23 cellular contexts compared by ENCODE assay signal in the genomic region with DNA sequence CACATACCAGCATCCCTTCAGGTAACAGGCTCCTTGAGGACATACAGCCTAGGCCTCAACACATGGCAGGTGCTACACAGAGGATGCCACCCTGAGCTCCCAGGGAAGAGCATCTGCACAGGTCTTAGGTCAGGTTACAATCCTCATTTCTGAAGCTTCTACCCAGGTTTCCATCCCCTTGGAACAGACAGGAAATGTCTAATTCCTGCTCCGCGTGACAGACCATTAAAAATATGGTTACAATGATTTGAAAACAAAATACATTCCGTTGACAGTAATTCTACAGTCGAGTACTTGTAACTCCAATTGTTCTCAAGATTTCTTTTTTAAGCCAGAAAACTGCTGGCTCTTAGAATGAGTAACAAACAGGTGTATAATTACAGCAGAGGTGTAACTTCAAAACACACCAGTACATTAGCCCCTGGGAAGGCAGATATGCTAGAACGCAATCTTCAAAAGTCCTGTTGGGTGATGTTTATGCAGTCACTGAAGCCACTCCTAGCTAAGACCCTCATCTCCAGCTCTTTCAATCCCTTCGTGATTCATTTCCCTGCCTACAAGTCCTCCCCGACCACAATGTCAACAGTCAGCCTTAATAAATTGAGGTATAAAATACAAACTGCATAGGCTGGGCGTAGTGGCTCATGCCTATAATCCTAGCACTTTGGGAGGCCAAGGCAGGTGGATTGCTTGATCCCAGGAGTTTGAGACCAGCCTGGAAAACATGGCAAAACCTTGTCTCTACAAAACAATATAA. TPM values are rescaled to one million over a fixed set of nuclear protein-coding genes. Genes with fewer than 3 reads are reported as not detected.
DNase-seq lines count a peak whose midpoint lies in the region; ATAC-seq, FAIRE-seq and TF ChIP-seq lines count a peak whose summit lies in the region.
"Had no signal": no experiment of that assay in that cellular context is flagged by ENCODE, and none has a peak within 500 bp of the region (broad histone marks: within the 10 kb centered on the region; RNA-seq: fewer than 3 reads in every experiment).

No MANE protein-coding gene starts in this region.

- H3K4me1 Mint-ChIP-seq in astrocyte (ENCODE audit: low read depth, unreplicated experiment) (peaks cover 30% of the 10 kb centered on the region), natural killer cell (peaks cover 75 to 82% of the 10 kb centered on the region in 2 donors)
- H3K4me1 Mint-ChIP-seq: neural crest cell had no signal

- DNase-seq in NCI-H524 (lab: John Stamatoyannopoulos, UW) (peak; percentile 8 to 34), NCI-H524 treated with DMSO at 0.1 percent for 48 hours (lab: John Stamatoyannopoulos, UW) (no peak), NCI-H187 treated with DMSO at 0.1 percent for 48 hours (lab: John Stamatoyannopoulos, UW) (peak; percentile 22), astrocyte (ENCODE audit: low read depth) (peak; percentile 35), natural killer cell (no peak), lower leg skin (ENCODE audit: low spot score in 2 of 2) (no peak), tibial nerve (ENCODE audit: low spot score in 2 of 2) (no peak), NCI-H748 treated with DMSO at 0.1 percent for 48 hours (lab: John Stamatoyannopoulos, UW) (no peak)
- DNase-seq: activated CD4-positive, alpha-beta T cell treated with anti-CD3 and anti-CD28 coated beads, Interleukin-2, amount 10 ng/mL, durations not matched to agents 7 days and 5 days; activated gamma-delta T cell treated with Interleukin-2 at 50 U/mL for 16 hours; amygdala; left cardiac atrium; MM.1S; NCI-H2029 treated with DMSO at 0.1 percent for 48 hours; PC-9; SHP77 treated with DMSO at 0.1 percent for 48 hours had no signal

- H3K27ac ChIP-seq in astrocyte (ENCODE audit: low read depth, low read length) (no peak overlapping the region), tibial nerve (no peak overlapping the region)
- H3K27ac ChIP-seq: A549, esophagus muscularis mucosa, gastroesophageal sphincter, HL-60, PC-9 had no signal

- H3K4me1 ChIP-seq in astrocyte (ENCODE audit: insufficient read depth, low read length) (no peaks in the 10 kb centered on the region), tibial nerve (peaks cover 0 to 35% (median 3%) of the 10 kb centered on the region in 4 donors)
- H3K4me1 ChIP-seq: A549 had no signal

- H3K36me3 Mint-ChIP-seq in astrocyte (ENCODE audit: low read depth, unreplicated experiment) (peaks cover 5% of the 10 kb centered on the region), natural killer cell (no peaks in the 10 kb centered on the region)

- H3K9me3 ChIP-seq in astrocyte (ENCODE audit: insufficient read depth, low read depth, low read length) = no peaks in the 10 kb centered on the region
- H3K9me3 ChIP-seq in tibial nerve = no peaks in the 10 kb centered on the region
- H3K9me3 ChIP-seq: A549, esophagus muscularis mucosa, gastroesophageal sphincter had no signal

- no peak overlapping the region for H3K4me2 ChIP-seq in astrocyte (ENCODE audit: low read length)
- H3K4me2 ChIP-seq: A549, PC-9 had no signal

- H3K27me3 ChIP-seq in astrocyte (ENCODE audit: insufficient read depth, low read length) = no peaks in the 10 kb centered on the region
- H3K27me3 ChIP-seq in tibial nerve = no peaks in the 10 kb centered on the region
- H3K27me3 ChIP-seq: esophagus muscularis mucosa, gastroesophageal sphincter had no signal

- peak; percentile 26 for FAIRE-seq in astrocyte (lab: Jason Lieb, UNC)
- FAIRE-seq: A549 had no signal

- TF ChIP-seq POLR2A in lower leg skin (IDR thresholded peaks at IDR 0.05) (no peak), tibial nerve (IDR thresholded peaks at IDR 0.05) (no peak)

- H2AFZ ChIP-seq in astrocyte (ENCODE audit: low read depth, low read length) = no peak overlapping the region
- H2AFZ ChIP-seq: PC-9 had no signal

- H3K9ac ChIP-seq in astrocyte (ENCODE audit: low read length) = no peak overlapping the region

- no peaks in the 10 kb centered on the region for H3K27me3 Mint-ChIP-seq in astrocyte (ENCODE audit: low read depth, unreplicated experiment)
- no peaks in the 10 kb centered on the region for H3K27me3 Mint-ChIP-seq in natural killer cell (ENCODE audit: low read depth in 2 of 2)
- H3K27me3 Mint-ChIP-seq: activated CD4-positive, alpha-beta T cell treated with anti-CD3 and anti-CD28 coated beads, Interleukin-2, amount 10 ng/mL, durations not matched to agents 7 days and 5 days; central memory CD8-positive, alpha-beta T cell; IgD-negative memory B cell had no signal

- WGBS in lower leg skin, 2 donors = 76 to 80% methylated on average over 8 of the region's 8 CpGs
- WGBS in tibial nerve, 2 donors = 75 to 77% methylated on average over 8 of the region's 8 CpGs

- TF ChIP-seq EP300 in tibial nerve (IDR thresholded peaks at IDR 0.05) = no peak

- no peak overlapping the region for H3K4me3 Mint-ChIP-seq in astrocyte (ENCODE audit: unreplicated experiment)
- H3K4me3 Mint-ChIP-seq in natural killer cell = peak overlapping the region; percentile 73
- H3K4me3 Mint-ChIP-seq: activated CD4-positive, alpha-beta T cell treated with anti-CD3 and anti-CD28 coated beads, Interleukin-2, amount 10 ng/mL, durations not matched to agents 7 days and 5 days; central memory CD8-positive, alpha-beta T cell; neural crest cell had no signal

- H3K4me3 ChIP-seq in astrocyte (ENCODE audit: insufficient read depth, low read depth, low read length) = no peak overlapping the region
- no peak overlapping the region for H3K4me3 ChIP-seq in lower leg skin (ENCODE audit: low read depth, poor library complexity, severe bottlenecking)
- H3K4me3 ChIP-seq in tibial nerve = no peak overlapping the region
- H3K4me3 ChIP-seq: A549, esophagus muscularis mucosa, gastroesophageal sphincter, PC-9 had no signal

- H3K9me3 Mint-ChIP-seq in astrocyte (ENCODE audit: unreplicated experiment) (no peaks in the 10 kb centered on the region), natural killer cell (no peaks in the 10 kb centered on the region)
- H3K9me3 Mint-ChIP-seq: activated CD4-positive, alpha-beta T cell treated with anti-CD3 and anti-CD28 coated beads, Interleukin-2, amount 10 ng/mL, durations not matched to agents 7 days and 5 days; central memory CD8-positive, alpha-beta T cell; IgD-negative memory B cell; neural crest cell had no signal

- peaks cover 77% of the 10 kb centered on the region for H4K20me1 ChIP-seq in astrocyte (ENCODE audit: insufficient read depth, low read length)

- H3K36me3 ChIP-seq in astrocyte (ENCODE audit: insufficient read depth, low read length) = peaks cover 4% of the 10 kb centered on the region
- peaks cover 0 to 17% (median 0%) of the 10 kb centered on the region in 3 donors for H3K36me3 ChIP-seq in tibial nerve

- H3K79me2 ChIP-seq in astrocyte (ENCODE audit: insufficient read depth, low read length) = peaks cover 85% of the 10 kb centered on the region

- intact Hi-C loops in natural killer cell (cut with micrococcal nuclease) (no loop called here), lower leg skin (cut with DNase I; ENCODE audit: low total_unique reads) (no loop called here)

- TF ChIP-seq CTCF in astrocyte (IDR thresholded peaks at IDR 0.05; ENCODE audit: insufficient read depth, low read depth, low read length) (no peak), natural killer cell (IDR thresholded peaks at IDR 0.05) (no peak), lower leg skin (IDR thresholded peaks at IDR 0.05) (no peak), tibial nerve (IDR thresholded peaks at IDR 0.05) (no peak)

- no peak overlapping the region for H3K27ac Mint-ChIP-seq in astrocyte (ENCODE audit: unreplicated experiment)
- H3K27ac Mint-ChIP-seq in natural killer cell = peak overlapping the region; percentile 71 to 91
- H3K27ac Mint-ChIP-seq: activated CD4-positive, alpha-beta T cell treated with anti-CD3 and anti-CD28 coated beads, Interleukin-2, amount 10 ng/mL, durations not matched to agents 7 days and 5 days had no signal

- ATAC-seq in natural killer cell = no peak
- ATAC-seq: A549, gastroesophageal sphincter had no signal

RNA-seq across cellular contexts. Expression of a gene that starts 11.6 kb away (rescaled TPM):
- total RNA-seq in astrocyte (62.8 and 65.8 TPM in 2 replicates), natural killer cell (100 to 1,000 TPM; 111 to 160 (median 137) TPM), lower leg skin (10 to 100 TPM; 36.8 to 62.5 (median 47.6) TPM), tibial nerve (100 to 1,000 TPM in 1 of 4 donors, 10 to 100 TPM in 3; 63.3 to 118 (median 80.6) TPM)

RNA-seq across cellular contexts. Expression of a gene that starts 12.2 kb away (rescaled TPM):
- 110 and 121 TPM in 2 replicates for total RNA-seq in astrocyte
- 100 to 1,000 TPM; 155 to 168 (median 165) TPM for total RNA-seq in natural killer cell
- 10 to 100 TPM; 15.0 to 29.4 (median 25.3) TPM for total RNA-seq in lower leg skin
- total RNA-seq in tibial nerve = 10 to 100 TPM; 16.5 to 29.1 (median 21.4) TPM

Comparison
In these comparisons a context has a peak if more than half of its experiments do, and no peak if none do; other contexts are left out.
1. DNase-seq: peak in NCI-H524 (2 of 2), NCI-H187 treated with DMSO at 0.1 percent for 48 hours (single experiment) and astrocyte (single experiment); none in NCI-H524 treated with DMSO at 0.1 percent for 48 hours (single experiment), natural killer cell (single experiment), lower leg skin (0 of 2), tibial nerve (0 of 2) and NCI-H748 treated with DMSO at 0.1 percent for 48 hours (single experiment).